In the genomic region with DNA sequence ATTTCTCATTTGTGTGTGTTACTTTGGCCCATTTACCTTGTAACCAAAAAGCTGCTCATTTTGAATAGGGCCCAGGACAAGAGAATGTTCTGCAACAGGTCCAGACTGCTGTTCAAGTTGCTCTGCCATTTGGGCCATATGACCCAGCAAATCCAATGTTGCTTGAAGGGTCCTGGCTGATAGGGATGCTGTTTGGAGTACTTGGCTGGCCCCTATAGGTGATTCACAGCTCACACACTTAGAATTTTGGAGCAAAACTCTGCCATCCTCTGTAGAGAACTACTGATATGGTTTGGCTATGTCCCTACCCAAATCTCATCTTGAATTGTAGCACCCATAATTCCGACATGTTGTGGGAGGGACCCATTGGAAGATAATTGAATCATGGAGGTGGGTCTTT, we compare ENCODE assay signal across 15 cellular contexts.
"Had no signal": no experiment of that assay in that cellular context is flagged by ENCODE, and none has a peak within 500 bp of the region (broad histone marks: within the 10 kb centered on the region; RNA-seq: fewer than 3 reads in every experiment).

No MANE protein-coding gene starts in this region.

- H3K36me3 ChIP-seq: gastroesophageal sphincter, sigmoid colon, suprapubic skin had no signal

- H3K27ac Mint-ChIP-seq: activated naive CD4-positive, alpha-beta T cell treated with anti-CD3 and anti-CD28 coated beads, Interleukin-2, amount 50 U/mL, for 24 hours; brain; dendritic cell treated with granulocyte-macrophage colony-stimulating factor and Interleukin-4, amounts not matched to agents 40 ng/mL and 50 ng/mL, for 4 days; type B pancreatic cell had no signal

- H3K27ac ChIP-seq: gastroesophageal sphincter, hepatocyte, sigmoid colon, suprapubic skin had no signal

- H3K9me3 Mint-ChIP-seq: activated naive CD4-positive, alpha-beta T cell treated with anti-CD3 and anti-CD28 coated beads, Interleukin-2, amount 50 U/mL, for 24 hours; dendritic cell treated with granulocyte-macrophage colony-stimulating factor and Interleukin-4, amounts not matched to agents 40 ng/mL and 50 ng/mL, for 4 days had no signal

- DNase-seq: amniotic stem cell; left ventricle myocardium superior; mesenchymal stem cell; sigmoid colon; stimulated activated CD4-positive, alpha-beta T cell treated with anti-CD3 and anti-CD28 coated beads, Interleukin-2, amount 100 ng/mL, for 48 hours; stimulated activated naive CD4-positive, alpha-beta T cell treated with Interleukin-2 at 50 U/mL for 16 hours; T-helper 2 cell had no signal

- H3K4me3 Mint-ChIP-seq: activated naive CD4-positive, alpha-beta T cell treated with anti-CD3 and anti-CD28 coated beads, Interleukin-2, amount 50 U/mL, for 24 hours; brain; dendritic cell treated with granulocyte-macrophage colony-stimulating factor and Interleukin-4, amounts not matched to agents 40 ng/mL and 50 ng/mL, for 4 days; type B pancreatic cell had no signal

- H3K4me1 ChIP-seq: gastroesophageal sphincter, sigmoid colon, suprapubic skin had no signal

- H3K4me3 ChIP-seq: gastroesophageal sphincter, hepatocyte, sigmoid colon, suprapubic skin had no signal

- H3K9me3 ChIP-seq: gastroesophageal sphincter, sigmoid colon, suprapubic skin had no signal

- ATAC-seq: esophagus mucosa, gastroesophageal sphincter, left ventricle myocardium superior had no signal

- H3K27me3 ChIP-seq: gastroesophageal sphincter, hepatocyte, sigmoid colon, suprapubic skin had no signal

- H3K27me3 Mint-ChIP-seq: brain; dendritic cell treated with granulocyte-macrophage colony-stimulating factor and Interleukin-4, amounts not matched to agents 40 ng/mL and 50 ng/mL, for 4 days; type B pancreatic cell had no signal
